Comparison of ENCODE assay signal across 8 cellular contexts in the genomic region with DNA sequence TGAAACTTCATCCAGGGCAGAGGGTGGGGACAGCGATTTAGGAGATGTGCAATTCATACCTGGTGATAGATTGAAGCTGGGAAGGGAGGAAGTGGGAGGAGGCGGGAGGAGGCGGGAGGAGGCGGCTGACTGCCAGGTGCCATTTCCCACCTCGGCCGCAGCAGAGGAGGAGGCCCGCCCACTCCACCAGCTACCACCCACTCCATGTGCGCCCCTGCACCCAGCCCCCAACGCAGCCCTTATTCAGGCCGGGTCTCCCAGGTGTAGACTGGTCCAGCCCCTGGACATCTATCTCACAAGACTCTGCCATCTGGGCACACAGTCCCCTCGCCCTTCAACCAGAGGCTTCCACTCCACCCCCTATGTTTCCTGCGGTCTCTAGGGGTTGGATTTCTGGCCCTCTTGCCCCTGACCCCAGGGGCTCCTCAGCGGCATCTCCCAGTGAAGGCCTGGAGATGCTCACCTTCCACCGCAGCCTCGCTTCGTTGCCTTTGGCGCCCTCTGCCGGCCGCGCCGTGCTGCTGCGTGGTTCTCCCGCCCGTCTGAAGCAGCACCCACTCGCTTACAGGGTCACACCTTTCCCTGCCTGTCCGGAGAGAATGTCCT. TPM values are rescaled to one million over a fixed set of nuclear protein-coding genes. Genes with fewer than 3 reads are reported as not detected.
A peak's percentile ranks its signal among the peaks of the same experiment; 100 is the strongest.
DNase-seq lines count a peak whose midpoint lies in the region; ATAC-seq and TF ChIP-seq lines count a peak whose summit lies in the region.

No MANE protein-coding gene starts in this region.

- H3K4me3 ChIP-seq in CD4-positive, alpha-beta memory T cell (ENCODE audit: low read length in 2 of 2), result peak overlapping the region in 1 of 2 donors; percentile 25
- H3K4me3 ChIP-seq in SK-N-MC, result peak overlapping the region; percentile 59; the same call in 1 of the 2 replicates
- H3K4me3 ChIP-seq in vagina, result no peak overlapping the region

- CTCF ChIA-PET in CD4-positive, alpha-beta memory T cell (lab: Charles Lee; ENCODE audit: partially characterized antibody), result interaction anchor here (0.7 to 6.5 kb wide), 50 partner anchors 7 to 249 kb away, joined by 3 to 159 read pairs (median 5); partner anchors contain the start of genes DHX35, FAM83D, PPP1R16B and SLC32A1
- CTCF ChIA-PET in activated naive CD4-positive, alpha-beta T cell treated with anti-CD3 and anti-CD28 coated beads for 36 hours (lab: Charles Lee), result interaction anchor here (0.6 to 5.8 kb wide), 35 partner anchors 11 to 259 kb away, joined by 3 to 59 read pairs (median 4); partner anchors contain the start of genes ACTR5, PPP1R16B and SLC32A1

- peak; percentile 74 to 84 (median 79) for DNase-seq in CD4-positive, alpha-beta memory T cell
- DNase-seq in M059J (ENCODE audit: low read depth), result peak; percentile 42
- no peak for DNase-seq in SK-N-MC (ENCODE audit: low read depth, low spot score)
- DNase-seq in activated naive CD4-positive, alpha-beta T cell treated with anti-CD3 and anti-CD28 coated beads for 36 hours, result peak; percentile 85
- peak; percentile 82 for DNase-seq in Right ventricle myocardium superior
- peak; percentile 71 for DNase-seq in progenitor cell of endocrine pancreas (ENCODE audit: low spot score, unreplicated experiment)
- no peak for DNase-seq in vagina (ENCODE audit: extremely low spot score in 2 of 2)

- no peaks in the 10 kb centered on the region for H3K27me3 Mint-ChIP-seq in CD4-positive, alpha-beta memory T cell
- no peaks in the 10 kb centered on the region for H3K27me3 Mint-ChIP-seq in activated naive CD4-positive, alpha-beta T cell treated with anti-CD3 and anti-CD28 coated beads for 36 hours (ENCODE audit: low read depth)
- peaks cover 37% of the 10 kb centered on the region for H3K27me3 Mint-ChIP-seq in progenitor cell of endocrine pancreas

- peak; percentile 98 for TF ChIP-seq CTCF in progenitor cell of endocrine pancreas (IDR thresholded peaks at IDR 0.05; ENCODE audit: unreplicated experiment)
- TF ChIP-seq CTCF in vagina (IDR thresholded peaks at IDR 0.05), result peak; percentile 48 to 81 (median 61)

- H3K36me3 Mint-ChIP-seq in CD4-positive, alpha-beta memory T cell, result peaks cover 17 to 50% of the 10 kb centered on the region in 2 donors
- H3K36me3 Mint-ChIP-seq in activated naive CD4-positive, alpha-beta T cell treated with anti-CD3 and anti-CD28 coated beads for 36 hours (ENCODE audit: low read depth), result peaks cover 10% of the 10 kb centered on the region
- no peaks in the 10 kb centered on the region for H3K36me3 Mint-ChIP-seq in progenitor cell of endocrine pancreas (ENCODE audit: insufficient read depth)

- intact Hi-C loops in CD4-positive, alpha-beta memory T cell (cut with micrococcal nuclease), result loop anchor here (1.0 to 2.0 kb wide), 7 partner anchors 19 to 247 kb away; partner anchors contain the start of gene PPP1R16B
- intact Hi-C loops in activated naive CD4-positive, alpha-beta T cell treated with anti-CD3 and anti-CD28 coated beads for 36 hours (cut with micrococcal nuclease), result loop anchor here (1.0 to 2.0 kb wide), 6 partner anchors 20 to 247 kb away; partner anchors contain the start of gene ACTR5
- intact Hi-C loops in Right ventricle myocardium superior (cut with DNase I) (loop anchor here (10.0 kb wide), 1 partner anchor 239 kb away; no protein-coding TSS in a partner anchor), vagina (cut with DNase I) (no loop called here)

- H3K9me3 ChIP-seq in CD4-positive, alpha-beta memory T cell (ENCODE audit: control insufficient read depth in 1 of 2, low read length in 2 of 2), result no peaks in the 10 kb centered on the region
- no peaks in the 10 kb centered on the region for H3K9me3 ChIP-seq in SK-N-MC (ENCODE audit: low read depth, low read length)
- no peaks in the 10 kb centered on the region for H3K9me3 ChIP-seq in vagina

- H3K4me3 Mint-ChIP-seq in CD4-positive, alpha-beta memory T cell, result peak overlapping the region; percentile 22 to 75 (median 67)
- H3K4me3 Mint-ChIP-seq in activated naive CD4-positive, alpha-beta T cell treated with anti-CD3 and anti-CD28 coated beads for 36 hours, result no peak overlapping the region
- no peak overlapping the region for H3K4me3 Mint-ChIP-seq in progenitor cell of endocrine pancreas (ENCODE audit: low read depth)

- peaks cover 28% of the 10 kb centered on the region for H3K36me3 ChIP-seq in CD4-positive, alpha-beta memory T cell (ENCODE audit: insufficient read depth, low read length)
- H3K36me3 ChIP-seq in SK-N-MC (ENCODE audit: insufficient read depth, low read length) (no peaks in the 10 kb centered on the region), vagina (no peaks in the 10 kb centered on the region)

- H3K27ac ChIP-seq in CD4-positive, alpha-beta memory T cell (ENCODE audit: low read depth, low read length), result peak overlapping the region; percentile 64
- no peak overlapping the region for H3K27ac ChIP-seq in SK-N-MC
- no peak overlapping the region for H3K27ac ChIP-seq in vagina

- ATAC-seq in GM21367 (IDR thresholded peaks at IDR 0.05; ENCODE audit: unreplicated experiment), result peak; percentile 35
- ATAC-seq in Right ventricle myocardium superior (ENCODE audit: poor library complexity), result peak; percentile 90

- H3K9ac ChIP-seq in SK-N-MC (ENCODE audit: insufficient read length), result no peak overlapping the region

- H3K27me3 ChIP-seq in CD4-positive, alpha-beta memory T cell (ENCODE audit: insufficient read depth, low read length), result no peaks in the 10 kb centered on the region
- no peaks in the 10 kb centered on the region for H3K27me3 ChIP-seq in vagina

- peaks cover 24 to 41% (median 28%) of the 10 kb centered on the region in 4 donors for H3K4me1 Mint-ChIP-seq in CD4-positive, alpha-beta memory T cell
- peaks cover 33% of the 10 kb centered on the region for H3K4me1 Mint-ChIP-seq in activated naive CD4-positive, alpha-beta T cell treated with anti-CD3 and anti-CD28 coated beads for 36 hours (ENCODE audit: low read depth)
- peaks cover 1% of the 10 kb centered on the region for H3K4me1 Mint-ChIP-seq in progenitor cell of endocrine pancreas (ENCODE audit: low read depth)

- peak overlapping the region; percentile 90 to 96 (median 93) for H3K27ac Mint-ChIP-seq in CD4-positive, alpha-beta memory T cell
- H3K27ac Mint-ChIP-seq in activated naive CD4-positive, alpha-beta T cell treated with anti-CD3 and anti-CD28 coated beads for 36 hours, result peak overlapping the region; percentile 42
- no peak overlapping the region for H3K27ac Mint-ChIP-seq in progenitor cell of endocrine pancreas

- POLR2A ChIA-PET in CD4-positive, alpha-beta memory T cell (lab: Charles Lee; ENCODE audit: partially characterized antibody), result interaction anchor here (0.6 to 5.9 kb wide), 13 partner anchors 10 to 145 kb away, joined by 3 to 75 read pairs (median 4); partner anchors contain the start of genes ACTR5, DHX35 and PPP1R16B

- no peak for TF ChIP-seq POLR2A in vagina (IDR thresholded peaks at IDR 0.05)

- peaks cover 36% of the 10 kb centered on the region for H3K4me1 ChIP-seq in CD4-positive, alpha-beta memory T cell (ENCODE audit: insufficient read depth, low read length)
- peaks cover 14% of the 10 kb centered on the region for H3K4me1 ChIP-seq in vagina

- H3K9me3 Mint-ChIP-seq in CD4-positive, alpha-beta memory T cell, result peaks cover 0 to 1% (median 0%) of the 10 kb centered on the region in 8 donors
- H3K9me3 Mint-ChIP-seq in activated naive CD4-positive, alpha-beta T cell treated with anti-CD3 and anti-CD28 coated beads for 36 hours, result no peaks in the 10 kb centered on the region
- no peaks in the 10 kb centered on the region for H3K9me3 Mint-ChIP-seq in progenitor cell of endocrine pancreas (ENCODE audit: low read depth)

RNA-seq across cellular contexts. Expression of gene FAM83D, which starts 32.6 kb away (rescaled TPM):
- total RNA-seq in CD4-positive, alpha-beta memory T cell, result 1 to 10 TPM; 1.4 to 1.5 TPM
- polyA plus RNA-seq in CD4-positive, alpha-beta memory T cell, result 1 to 10 TPM in 1 of 2 donors, under 1 TPM in 1; 0.93 to 1.2 TPM
- 102 and 121 TPM in 2 replicates for total RNA-seq in M059J (2014; rRNA removed; shearing (Covaris generic))
- 10 to 100 TPM; 13.6 TPM for total RNA-seq in activated naive CD4-positive, alpha-beta T cell treated with anti-CD3 and anti-CD28 coated beads for 36 hours
- total RNA-seq in Right ventricle myocardium superior (0.35 TPM), progenitor cell of endocrine pancreas (12.6 and 13.8 TPM in 2 replicates), vagina (20.4 TPM)

Comparison
In these comparisons a context has a peak if more than half of its experiments do, and no peak if none do; other contexts are left out.
1. DNase-seq: peak in CD4-positive, alpha-beta memory T cell (5 of 5), M059J (single experiment), activated naive CD4-positive, alpha-beta T cell treated with anti-CD3 and anti-CD28 coated beads for 36 hours (single experiment), Right ventricle myocardium superior (single experiment) and progenitor cell of endocrine pancreas (single experiment); none in SK-N-MC (single experiment) and vagina (0 of 2).
2. H3K4me3 Mint-ChIP-seq: peak in CD4-positive, alpha-beta memory T cell (8 of 8); none in activated naive CD4-positive, alpha-beta T cell treated with anti-CD3 and anti-CD28 coated beads for 36 hours (single experiment) and progenitor cell of endocrine pancreas (single experiment).